ENCODE assay signal across 8 cellular contexts in the genomic region with DNA sequence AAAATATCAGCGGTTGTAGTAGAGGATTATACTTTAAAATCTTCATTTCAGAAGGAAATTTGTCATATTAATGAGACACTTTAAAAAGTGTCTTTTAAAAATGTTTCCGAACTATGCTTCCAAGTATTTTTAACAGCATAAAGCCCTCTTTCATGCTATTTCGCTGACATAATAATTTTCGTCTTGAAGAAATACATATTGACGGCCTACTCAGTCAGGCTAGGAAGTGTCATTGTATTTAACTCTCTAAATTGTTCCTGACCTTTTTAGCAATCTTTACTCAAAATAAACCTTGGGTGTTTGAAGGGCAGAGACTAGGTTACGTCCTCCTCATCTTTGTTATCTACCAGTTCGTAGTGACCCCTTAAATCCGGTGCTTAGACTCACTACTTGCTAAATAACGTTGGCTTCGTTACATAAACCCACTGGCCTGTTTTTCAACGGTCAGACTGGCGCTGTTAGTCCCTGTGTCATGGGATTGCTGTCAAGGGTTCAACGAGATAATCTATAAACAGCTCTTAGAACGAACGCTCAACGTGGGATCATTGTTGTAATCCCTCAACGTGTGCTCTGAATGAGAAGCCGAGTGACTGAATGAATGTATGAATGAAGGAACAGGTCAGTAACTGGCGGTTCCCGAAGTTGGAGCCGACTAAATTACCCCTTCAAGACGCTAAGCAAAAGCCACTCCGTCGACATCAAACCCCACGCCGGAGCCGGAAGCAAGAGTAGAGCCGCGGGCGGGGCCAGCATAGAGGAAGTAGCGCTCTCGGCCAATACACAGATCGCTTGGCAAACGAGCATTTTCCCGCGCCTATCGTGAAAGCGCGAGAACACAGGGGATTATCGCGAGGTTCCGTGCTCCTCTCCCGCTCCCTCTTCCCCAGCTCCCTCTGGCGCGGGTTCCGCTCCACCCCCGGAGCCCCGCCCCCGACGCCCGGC. TPM values are rescaled to one million over a fixed set of nuclear protein-coding genes. Genes with fewer than 3 reads are reported as not detected.
DNase-seq lines count a peak whose midpoint lies in the region; ATAC-seq and TF ChIP-seq lines count a peak whose summit lies in the region.

No MANE protein-coding gene starts in this region.

- peak; percentile 93 for ATAC-seq in GM21526 (IDR thresholded peaks at IDR 0.05; ENCODE audit: low FRiP score, unreplicated experiment)

- no peak for TF ChIP-seq CTCF in OCI-LY1 (IDR thresholded peaks at IDR 0.05; ENCODE audit: low read length)

- peak overlapping the region; percentile 63 for H3K4me2 ChIP-seq in OCI-LY1 (ENCODE audit: low read length)

- no peaks in the 10 kb centered on the region for H3K79me2 ChIP-seq in OCI-LY1 (ENCODE audit: insufficient read depth, low read length)

- H3F3A ChIP-seq in OCI-LY1 (ENCODE audit: insufficient read depth, low read length): no peaks in the 10 kb centered on the region

- H3K27ac ChIP-seq in OCI-LY1 (ENCODE audit: low read depth, low read length, poor library complexity, severe bottlenecking): peak overlapping the region; percentile 8

- peaks cover 6% of the 10 kb centered on the region; the same call in 1 of the 2 replicates for H3K36me3 ChIP-seq in OCI-LY1 (ENCODE audit: insufficient read depth, low read length)

- H3K4me3 ChIP-seq in OCI-LY1 (ENCODE audit: low read depth, low read length, poor library complexity, severe bottlenecking): peak overlapping the region; percentile 75

- no peaks in the 10 kb centered on the region for H3K27me3 ChIP-seq in OCI-LY1 (ENCODE audit: insufficient read depth, low read length)

- peaks cover 29% of the 10 kb centered on the region for H3K4me1 ChIP-seq in OCI-LY1 (ENCODE audit: insufficient read depth, low read length, severe bottlenecking)

- H3K9ac ChIP-seq in OCI-LY1 (ENCODE audit: low read length): peak overlapping the region; percentile 18; the same call in 1 of the 2 replicates

- TF ChIP-seq POLR2A in erythroblast (IDR thresholded peaks at IDR 0.05; ENCODE audit: low read length): peak; percentile 98

- DNase-seq in DMS 273 treated with DMSO at 0.1 percent for 48 hours (lab: John Stamatoyannopoulos, UW) (peak; percentile 87), HuH-7 (ENCODE audit: low spot score) (peak; percentile 83), activated T-cell treated with anti-CD3 and anti-CD28 coated beads for 1 hour (ENCODE audit: low read depth) (peak; percentile 83), erythroblast (lab: John Stamatoyannopoulos, UW) (peak; percentile 98), mucosa of gallbladder (ENCODE audit: low spot score) (peak; percentile 99)
- DNase-seq in stimulated activated CD8-positive, alpha-beta memory T cell treated with anti-CD3 and anti-CD28 coated beads, Interleukin-4, amount 100 ng/mL, for 4 hours (ENCODE audit: low read depth in 2 of 2, low spot score in 1 of 2): peak; percentile 82 to 92

- H3K9me3 ChIP-seq in OCI-LY1 (ENCODE audit: low read length): no peaks in the 10 kb centered on the region; the same call in 1 of the 2 replicates

- H4K20me1 ChIP-seq in OCI-LY1 (ENCODE audit: insufficient read depth, low read length): no peaks in the 10 kb centered on the region

- no peaks in the 10 kb centered on the region for H3K9me2 ChIP-seq in OCI-LY1 (ENCODE audit: low read depth, low read length)

- peak overlapping the region; percentile 95 for H2AFZ ChIP-seq in OCI-LY1 (ENCODE audit: low read length)

RNA-seq across cellular contexts. Expression of gene LRRC28, which starts 0.5 kb away (rescaled TPM):
- 35.8 TPM for total RNA-seq in mucosa of gallbladder

RNA-seq across cellular contexts. Expression of gene TTC23, which starts 1.4 kb away (rescaled TPM):
- total RNA-seq in mucosa of gallbladder: 29.7 TPM

Comparison
In these comparisons a context has a peak if more than half of its experiments do, and no peak if none do; other contexts are left out.
1. Peak in every context shown above with its lines: DNase-seq, ATAC-seq, H3K4me3 ChIP-seq and H3K27ac ChIP-seq.